ENCODE assay signal across 23 cellular contexts in genomic region chr6:135268263-135268662, GRCh38.
"Had no signal": no experiment of that assay in that cellular context is flagged by ENCODE, and none has a peak within 500 bp of the region (broad histone marks: within the 10 kb centered on the region; RNA-seq: fewer than 3 reads in every experiment).

No MANE protein-coding gene starts in this region.

- H3K27ac Mint-ChIP-seq: activated CD8-positive, alpha-beta T cell treated with anti-CD3 and anti-CD28 coated beads, Interleukin-2, amount 10 ng/mL, durations not matched to agents 7 days and 5 days; activated naive CD4-positive, alpha-beta T cell treated with anti-CD3 and anti-CD28 coated beads for 36 hours; activated naive CD8-positive, alpha-beta T cell treated with anti-CD3 and anti-CD28 coated beads, Interleukin-2, amount 10 ng/mL, durations not matched to agents 7 days and 5 days; naive B cell; stimulated activated naive CD8-positive, alpha-beta T cell treated with anti-CD3 and anti-CD28 coated beads, Interleukin-15, amount 100 ng/mL, for 72 hours; T-helper 17 cell had no signal

- H3K4me2 ChIP-seq: hepatocyte had no signal

- H3K4me3 ChIP-seq: gastroesophageal sphincter, hepatocyte, spleen, upper lobe of left lung, vagina had no signal

- H3K36me3 ChIP-seq: gastroesophageal sphincter, spleen, upper lobe of left lung, vagina had no signal

- H3K27ac ChIP-seq: gastroesophageal sphincter, hepatocyte, parathyroid adenoma, spleen, upper lobe of left lung, vagina had no signal

- H3K36me3 Mint-ChIP-seq: activated naive CD8-positive, alpha-beta T cell treated with anti-CD3 and anti-CD28 coated beads, Interleukin-2, amount 10 ng/mL, durations not matched to agents 7 days and 5 days had no signal

- H3K9ac ChIP-seq: parathyroid adenoma had no signal

- H3K9me3 Mint-ChIP-seq: activated naive CD4-positive, alpha-beta T cell treated with anti-CD3 and anti-CD28 coated beads for 36 hours; naive B cell; stimulated activated naive CD8-positive, alpha-beta T cell treated with anti-CD3 and anti-CD28 coated beads, Interleukin-15, amount 100 ng/mL, for 72 hours had no signal

- H3K4me3 Mint-ChIP-seq: activated CD8-positive, alpha-beta T cell treated with anti-CD3 and anti-CD28 coated beads, Interleukin-2, amount 10 ng/mL, durations not matched to agents 7 days and 5 days; activated naive CD4-positive, alpha-beta T cell treated with anti-CD3 and anti-CD28 coated beads for 36 hours; activated naive CD8-positive, alpha-beta T cell treated with anti-CD3 and anti-CD28 coated beads, Interleukin-2, amount 10 ng/mL, durations not matched to agents 7 days and 5 days; stimulated activated naive CD8-positive, alpha-beta T cell treated with anti-CD3 and anti-CD28 coated beads, Interleukin-15, amount 100 ng/mL, for 72 hours; T-helper 17 cell had no signal

- H3K4me1 Mint-ChIP-seq: activated naive CD8-positive, alpha-beta T cell treated with anti-CD3 and anti-CD28 coated beads, Interleukin-2, amount 10 ng/mL, durations not matched to agents 7 days and 5 days; T-helper 17 cell had no signal

- DNase-seq: activated CD4-positive, alpha-beta T cell treated with anti-CD3 and anti-CD28 coated beads for 1 hour; activated CD8-positive, alpha-beta T cell treated with anti-CD3 and anti-CD28 coated beads, Interleukin-2, amount 10 ng/mL, durations not matched to agents 7 days and 5 days; activated effector memory CD4-positive, alpha-beta T cell treated with anti-CD3 and anti-CD28 coated beads, Interleukin-2, amount 50 U/mL, for 16 hours; activated naive CD8-positive, alpha-beta T cell treated with anti-CD3 and anti-CD28 coated beads, Interleukin-2, amount 10 ng/mL, durations not matched to agents 7 days and 5 days; amniotic stem cell; caudate nucleus; islet precursor cell; left cardiac atrium; left ventricle myocardium superior; naive B cell; occipital lobe; right cardiac atrium; spleen; stimulated activated naive CD8-positive, alpha-beta T cell treated with anti-CD3 and anti-CD28 coated beads, Interleukin-15, amount 100 ng/mL, for 72 hours; substantia nigra; T-helper 17 cell; T1000; upper lobe of left lung had no signal

- ATAC-seq: activated CD8-positive, alpha-beta T cell treated with anti-CD3 and anti-CD28 coated beads, Interleukin-2, amount 10 ng/mL, durations not matched to agents 7 days and 5 days; gastroesophageal sphincter; left cardiac atrium; left ventricle myocardium superior; right cardiac atrium; T-helper 17 cell had no signal

- H3K4me1 ChIP-seq: gastroesophageal sphincter, parathyroid adenoma, vagina had no signal

- H3K79me2 ChIP-seq: hepatocyte, parathyroid adenoma had no signal

- H3K27me3 ChIP-seq: gastroesophageal sphincter, hepatocyte, spleen, upper lobe of left lung, vagina had no signal

- H3K9me3 ChIP-seq: gastroesophageal sphincter, spleen, upper lobe of left lung, vagina had no signal

- H2AFZ ChIP-seq: hepatocyte, parathyroid adenoma had no signal

- H3K27me3 Mint-ChIP-seq: activated naive CD8-positive, alpha-beta T cell treated with anti-CD3 and anti-CD28 coated beads, Interleukin-2, amount 10 ng/mL, durations not matched to agents 7 days and 5 days had no signal
